Comparison of ENCODE assay signal across 25 cellular contexts in the genomic region with DNA sequence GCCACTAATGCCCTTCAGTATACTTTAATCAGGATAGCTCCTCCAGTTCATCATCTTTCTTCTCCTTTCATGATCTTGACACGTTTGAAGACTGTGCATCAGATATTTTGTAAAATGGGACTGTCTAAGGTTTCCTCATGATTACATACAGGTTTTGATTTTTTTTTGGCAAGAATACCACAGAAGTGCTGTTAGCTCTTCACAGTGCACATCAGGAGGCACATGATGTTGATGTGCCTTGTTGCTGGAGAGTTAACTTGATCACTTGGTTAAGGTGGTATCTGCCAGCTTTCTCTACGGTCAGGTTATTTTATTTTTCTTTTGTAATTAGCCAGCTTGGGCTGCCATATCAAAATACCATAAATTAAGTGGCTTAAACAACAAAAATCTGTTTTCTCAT.
DNase-seq lines count a peak whose midpoint lies in the region; ATAC-seq and TF ChIP-seq lines count a peak whose summit lies in the region.
"Had no signal": no experiment of that assay in that cellular context is flagged by ENCODE, and none has a peak within 500 bp of the region (broad histone marks: within the 10 kb centered on the region; RNA-seq: fewer than 3 reads in every experiment).

No MANE protein-coding gene starts in this region.

- peaks cover 3% of the 10 kb centered on the region for H3K9me3 ChIP-seq in mesenchymal stem cell (ENCODE audit: control insufficient read depth, low read length)
- H3K9me3 ChIP-seq: BE2C, BLaER1 had no signal

- TF ChIP-seq CTCF in activated CD8-positive, alpha-beta T cell treated with anti-CD3 and anti-CD28 coated beads for 36 hours (IDR thresholded peaks at IDR 0.05), result no peak

- H3K4me3 Mint-ChIP-seq in activated CD8-positive, alpha-beta T cell treated with anti-CD3 and anti-CD28 coated beads, Interleukin-2, amount 10 ng/mL, durations not matched to agents 7 days and 5 days, result no peak overlapping the region
- H3K4me3 Mint-ChIP-seq in activated CD8-positive, alpha-beta T cell treated with anti-CD3 and anti-CD28 coated beads for 36 hours, result no peak overlapping the region
- peak overlapping the region; percentile 44 for H3K4me3 Mint-ChIP-seq in natural killer cell treated with Interleukin-12 subunit alpha and Interleukin-12 subunit beta and Interleukin-15 and Interleukin-18, amount 100 ng/mL, for 72 hours
- H3K4me3 Mint-ChIP-seq: CD14-positive monocyte; CD4-positive, alpha-beta memory T cell; CD4-positive, CD25-positive, alpha-beta regulatory T cell; CD8-positive, alpha-beta memory T cell had no signal

- intact Hi-C loops in activated CD8-positive, alpha-beta T cell treated with anti-CD3 and anti-CD28 coated beads for 36 hours (cut with micrococcal nuclease), result no loop called here

- H3K4me1 Mint-ChIP-seq in activated CD8-positive, alpha-beta T cell treated with anti-CD3 and anti-CD28 coated beads, Interleukin-2, amount 10 ng/mL, durations not matched to agents 7 days and 5 days (ENCODE audit: low read depth), result peaks cover 38% of the 10 kb centered on the region
- H3K4me1 Mint-ChIP-seq in activated CD8-positive, alpha-beta T cell treated with anti-CD3 and anti-CD28 coated beads for 36 hours (ENCODE audit: low read depth), result peaks cover 16% of the 10 kb centered on the region
- H3K4me1 Mint-ChIP-seq in natural killer cell treated with Interleukin-12 subunit alpha and Interleukin-12 subunit beta and Interleukin-15 and Interleukin-18, amount 100 ng/mL, for 72 hours (ENCODE audit: low read depth in 2 of 2), result peaks cover 38 to 40% of the 10 kb centered on the region in 2 donors
- H3K4me1 Mint-ChIP-seq: CD14-positive monocyte had no signal

- H2BK12ac ChIP-seq in mesenchymal stem cell (ENCODE audit: low read length in 2 of 2), result no peak overlapping the region

- POLR2A ChIA-PET in activated CD8-positive, alpha-beta T cell treated with anti-CD3 and anti-CD28 coated beads, Interleukin-2, amount 10 ng/mL, durations not matched to agents 7 days and 5 days (lab: Charles Lee), result interaction anchor here (1.1 kb wide), 1 partner anchor 191 kb away, joined by 4 read pairs; no protein-coding TSS in a partner anchor
- POLR2A ChIA-PET in activated CD8-positive, alpha-beta T cell treated with anti-CD3 and anti-CD28 coated beads for 36 hours (lab: Charles Lee), result no interaction called here
- POLR2A ChIA-PET in HEK293T (lab: Yijun Ruan, JAX), result no interaction called here

- peak overlapping the region; percentile 5 for H3K27ac Mint-ChIP-seq in activated CD8-positive, alpha-beta T cell treated with anti-CD3 and anti-CD28 coated beads, Interleukin-2, amount 10 ng/mL, durations not matched to agents 7 days and 5 days
- no peak overlapping the region for H3K27ac Mint-ChIP-seq in activated CD8-positive, alpha-beta T cell treated with anti-CD3 and anti-CD28 coated beads for 36 hours
- H3K27ac Mint-ChIP-seq in natural killer cell treated with Interleukin-12 subunit alpha and Interleukin-12 subunit beta and Interleukin-15 and Interleukin-18, amount 100 ng/mL, for 72 hours, result peak overlapping the region in 1 of 2 donors; percentile 76
- H3K27ac Mint-ChIP-seq: CD14-positive monocyte; CD4-positive, alpha-beta memory T cell; CD4-positive, CD25-positive, alpha-beta regulatory T cell; CD8-positive, alpha-beta memory T cell had no signal

- no peak overlapping the region for H2AFZ ChIP-seq in mesenchymal stem cell (ENCODE audit: low read depth, low read length)

- H2BK120ac ChIP-seq in mesenchymal stem cell (ENCODE audit: low read depth, low read length), result no peak overlapping the region

- no peak overlapping the region for H3K18ac ChIP-seq in mesenchymal stem cell (ENCODE audit: low read depth in 1 of 2, low read length in 2 of 2)

- H4K8ac ChIP-seq in mesenchymal stem cell (ENCODE audit: low read length), result no peak overlapping the region

- H4K91ac ChIP-seq in mesenchymal stem cell (ENCODE audit: low read length), result no peak overlapping the region

- peaks cover 25% of the 10 kb centered on the region for H3K9me3 Mint-ChIP-seq in activated CD8-positive, alpha-beta T cell treated with anti-CD3 and anti-CD28 coated beads, Interleukin-2, amount 10 ng/mL, durations not matched to agents 7 days and 5 days (ENCODE audit: insufficient read depth)
- H3K9me3 Mint-ChIP-seq in activated CD8-positive, alpha-beta T cell treated with anti-CD3 and anti-CD28 coated beads for 36 hours, result peaks cover 2% of the 10 kb centered on the region
- no peaks in the 10 kb centered on the region for H3K9me3 Mint-ChIP-seq in natural killer cell treated with Interleukin-12 subunit alpha and Interleukin-12 subunit beta and Interleukin-15 and Interleukin-18, amount 100 ng/mL, for 72 hours

- H2AK5ac ChIP-seq in mesenchymal stem cell (ENCODE audit: low read length, severe bottlenecking), result peak overlapping the region; percentile 23

- H3K27me3 Mint-ChIP-seq in activated CD8-positive, alpha-beta T cell treated with anti-CD3 and anti-CD28 coated beads, Interleukin-2, amount 10 ng/mL, durations not matched to agents 7 days and 5 days (ENCODE audit: low read depth), result no peaks in the 10 kb centered on the region
- H3K27me3 Mint-ChIP-seq in activated CD8-positive, alpha-beta T cell treated with anti-CD3 and anti-CD28 coated beads for 36 hours, result no peaks in the 10 kb centered on the region
- H3K27me3 Mint-ChIP-seq in natural killer cell treated with Interleukin-12 subunit alpha and Interleukin-12 subunit beta and Interleukin-15 and Interleukin-18, amount 100 ng/mL, for 72 hours, result no peaks in the 10 kb centered on the region
- H3K27me3 Mint-ChIP-seq: CD4-positive, alpha-beta memory T cell; CD4-positive, CD25-positive, alpha-beta regulatory T cell; CD8-positive, alpha-beta memory T cell had no signal

- no peak overlapping the region for H3K9ac ChIP-seq in mesenchymal stem cell (ENCODE audit: low read length)
- H3K9ac ChIP-seq: BLaER1 had no signal

- H3K4me3 ChIP-seq in mesenchymal stem cell (ENCODE audit: insufficient read depth in 1 of 2, low read depth in 1 of 2, low read length in 2 of 2), result no peak overlapping the region
- H3K4me3 ChIP-seq: BLaER1, GM12878 had no signal

- H3K79me1 ChIP-seq in mesenchymal stem cell (replicated peaks; ENCODE audit: low read length, poor library complexity, severe bottlenecking), result no peaks in the 10 kb centered on the region

- ATAC-seq in activated CD8-positive, alpha-beta T cell treated with anti-CD3 and anti-CD28 coated beads, Interleukin-2, amount 10 ng/mL, durations not matched to agents 7 days and 5 days, result no peak
- no peak for ATAC-seq in activated CD8-positive, alpha-beta T cell treated with anti-CD3 and anti-CD28 coated beads for 36 hours
- peak; percentile 54 to 64 for ATAC-seq in natural killer cell treated with Interleukin-12 subunit alpha and Interleukin-12 subunit beta and Interleukin-15 and Interleukin-18, amount 100 ng/mL, for 72 hours
- ATAC-seq in HG03135 (IDR thresholded peaks at IDR 0.05; ENCODE audit: unreplicated experiment), result no peak
- no peak for ATAC-seq in GM18519 (IDR thresholded peaks at IDR 0.05; ENCODE audit: low FRiP score, unreplicated experiment)
- ATAC-seq: GM12878 had no signal

- H3K36me3 ChIP-seq in mesenchymal stem cell (ENCODE audit: control insufficient read depth in 1 of 2, insufficient read depth in 2 of 2, low read depth in 1 of 2, low read length in 2 of 2), result no peaks in the 10 kb centered on the region
- H3K36me3 ChIP-seq: BE2C, BLaER1 had no signal

- CTCF ChIA-PET in activated CD8-positive, alpha-beta T cell treated with anti-CD3 and anti-CD28 coated beads, Interleukin-2, amount 10 ng/mL, durations not matched to agents 7 days and 5 days (lab: Charles Lee), result interaction anchor here (0.6 to 1.8 kb wide), 4 partner anchors 25 to 249 kb away, joined by 3 to 5 read pairs (median 3); no protein-coding TSS in a partner anchor
- CTCF ChIA-PET in activated CD8-positive, alpha-beta T cell treated with anti-CD3 and anti-CD28 coated beads for 36 hours (lab: Charles Lee), result no interaction called here
- CTCF ChIA-PET in HEK293T (lab: Yijun Ruan, JAX), result no interaction called here

- no peak overlapping the region for H3K27ac ChIP-seq in mesenchymal stem cell (ENCODE audit: low read length, poor library complexity, severe bottlenecking)
- H3K27ac ChIP-seq: BLaER1 had no signal

- H2BK15ac ChIP-seq in mesenchymal stem cell (ENCODE audit: low read depth, poor library complexity, severe bottlenecking), result no peak overlapping the region

- no peak overlapping the region for H3K14ac ChIP-seq in mesenchymal stem cell (ENCODE audit: low read length in 2 of 2)

- no peak overlapping the region for H2BK5ac ChIP-seq in mesenchymal stem cell (ENCODE audit: low read depth, low read length, poor library complexity, severe bottlenecking)

- peaks cover 42% of the 10 kb centered on the region for H3K36me3 Mint-ChIP-seq in activated CD8-positive, alpha-beta T cell treated with anti-CD3 and anti-CD28 coated beads, Interleukin-2, amount 10 ng/mL, durations not matched to agents 7 days and 5 days (ENCODE audit: low read depth)
- H3K36me3 Mint-ChIP-seq in activated CD8-positive, alpha-beta T cell treated with anti-CD3 and anti-CD28 coated beads for 36 hours (ENCODE audit: low read depth), result no peaks in the 10 kb centered on the region
- H3K36me3 Mint-ChIP-seq in natural killer cell treated with Interleukin-12 subunit alpha and Interleukin-12 subunit beta and Interleukin-15 and Interleukin-18, amount 100 ng/mL, for 72 hours, result peaks cover 13% of the 10 kb centered on the region
- H3K36me3 Mint-ChIP-seq: CD14-positive monocyte; CD4-positive, alpha-beta memory T cell; CD4-positive, CD25-positive, alpha-beta regulatory T cell had no signal

- no peak overlapping the region for H3K4me2 ChIP-seq in mesenchymal stem cell (ENCODE audit: low read length, poor library complexity, severe bottlenecking)
- H3K4me2 ChIP-seq: BLaER1 had no signal

- no peaks in the 10 kb centered on the region for H3K27me3 ChIP-seq in mesenchymal stem cell (ENCODE audit: control insufficient read depth in 1 of 2, insufficient read depth in 1 of 2, low read length in 2 of 2)
- H3K27me3 ChIP-seq: BE2C, BLaER1 had no signal

- H3K23ac ChIP-seq in mesenchymal stem cell (ENCODE audit: low read length in 2 of 2), result no peak overlapping the region

- H3K4me1 ChIP-seq in mesenchymal stem cell (ENCODE audit: control insufficient read depth, insufficient read depth, low read depth, low read length), result peaks cover 11% of the 10 kb centered on the region
- H3K4me1 ChIP-seq: BE2C, BLaER1 had no signal

- H3K4ac ChIP-seq in mesenchymal stem cell (ENCODE audit: low read depth in 1 of 2, low read length in 2 of 2), result no peak overlapping the region

- no peak for DNase-seq in activated CD8-positive, alpha-beta T cell treated with anti-CD3 and anti-CD28 coated beads, Interleukin-2, amount 10 ng/mL, durations not matched to agents 7 days and 5 days
- DNase-seq in activated CD8-positive, alpha-beta T cell treated with anti-CD3 and anti-CD28 coated beads for 36 hours, result no peak
- no peak for DNase-seq in mesenchymal stem cell
- DNase-seq in natural killer cell treated with Interleukin-12 subunit alpha and Interleukin-12 subunit beta and Interleukin-15 and Interleukin-18, amount 100 ng/mL, for 72 hours (ENCODE audit: low spot score), result no peak
- no peak for DNase-seq in HEK293T (ENCODE audit: extremely low spot score)
- DNase-seq: 8988T; ACHN; BE2C; C1 segment of cervical spinal cord; CD4-positive, alpha-beta memory T cell; CD4-positive, CD25-positive, alpha-beta regulatory T cell; CD8-positive, alpha-beta memory T cell; COR-L47; DMS 273 treated with DMSO at 0.1 percent for 48 hours; DMS153; DMS53; DMS79; DND-41; EL; GDM1 had no signal

- WGBS in mesenchymal stem cell, result no CpG with 5 or more reads among the region's 2 CpGs

Comparison
In these comparisons a context has a peak if more than half of its experiments do, and no peak if none do; other contexts are left out.
1. ATAC-seq: peak in natural killer cell treated with Interleukin-12 subunit alpha and Interleukin-12 subunit beta and Interleukin-15 and Interleukin-18, amount 100 ng/mL, for 72 hours (2 of 2); none in activated CD8-positive, alpha-beta T cell treated with anti-CD3 and anti-CD28 coated beads, Interleukin-2, amount 10 ng/mL, durations not matched to agents 7 days and 5 days (single experiment), activated CD8-positive, alpha-beta T cell treated with anti-CD3 and anti-CD28 coated beads for 36 hours (single experiment), HG03135 (single experiment) and GM18519 (single experiment).